Comparison of ENCODE assay signal across 25 cellular contexts in genomic region chr2:62722679-62723078, GRCh38.
"Had no signal": no experiment of that assay in that cellular context is flagged by ENCODE, and none has a peak within 500 bp of the region (broad histone marks: within the 10 kb centered on the region; RNA-seq: fewer than 3 reads in every experiment).

No MANE protein-coding gene starts in this region.

- H3K9me3 ChIP-seq: colonic mucosa, lower lobe of right lung had no signal

- H3K4me3 Mint-ChIP-seq: dendritic cell treated with granulocyte-macrophage colony-stimulating factor and Interleukin-4, amounts not matched to agents 40 ng/mL and 50 ng/mL, for 4 days; effector memory CD8-positive, alpha-beta T cell; endodermal cell; immature natural killer cell; mesothelial cell of epicardium; naive B cell had no signal

- H3K4me1 ChIP-seq: colonic mucosa, foreskin keratinocyte, left lung, lower lobe of right lung had no signal

- DNase-seq: colonic mucosa; cortex of kidney; effector CD8-positive, alpha-beta T cell; effector memory CD8-positive, alpha-beta T cell; endodermal cell; foreskin keratinocyte; heart left ventricle; hypothalamus; immature natural killer cell; islet precursor cell; left cardiac atrium; left lung; left ventricle myocardium superior; lower lobe of right lung; mesenchymal stem cell; mucosa of descending colon; naive B cell had no signal

- H3K27me3 ChIP-seq: colonic mucosa, esophagus muscularis mucosa, foreskin keratinocyte, gastroesophageal sphincter, heart left ventricle, hepatocyte, left lung had no signal

- H3K4me3 ChIP-seq: colonic mucosa, esophagus muscularis mucosa, gastroesophageal sphincter, heart left ventricle, hepatocyte, left lung, lower lobe of right lung, mucosa of descending colon had no signal

- H2AFZ ChIP-seq: hepatocyte had no signal

- FAIRE-seq: endometrium, endothelial cell of umbilical vein, frontal cortex had no signal

- ATAC-seq: effector memory CD8-positive, alpha-beta T cell; foreskin keratinocyte; gastroesophageal sphincter; heart left ventricle; left cardiac atrium; left lung; left ventricle myocardium superior; lower lobe of right lung; mucosa of descending colon had no signal

- H3K4me2 ChIP-seq: hepatocyte had no signal

- H3K27ac Mint-ChIP-seq: dendritic cell treated with granulocyte-macrophage colony-stimulating factor and Interleukin-4, amounts not matched to agents 40 ng/mL and 50 ng/mL, for 4 days; effector memory CD8-positive, alpha-beta T cell; endodermal cell; immature natural killer cell; mesothelial cell of epicardium; naive B cell had no signal

- H3K27ac ChIP-seq: colonic mucosa, foreskin keratinocyte, gastroesophageal sphincter, heart left ventricle, hepatocyte, left lung, lower lobe of right lung had no signal

- H3K27me3 Mint-ChIP-seq: dendritic cell treated with granulocyte-macrophage colony-stimulating factor and Interleukin-4, amounts not matched to agents 40 ng/mL and 50 ng/mL, for 4 days; effector memory CD8-positive, alpha-beta T cell; naive B cell had no signal

- H3K36me3 ChIP-seq: colonic mucosa, esophagus muscularis mucosa, gastroesophageal sphincter, heart left ventricle, left lung, lower lobe of right lung had no signal
